Comparison of ENCODE assay signal across 8 cellular contexts in the genomic region with DNA sequence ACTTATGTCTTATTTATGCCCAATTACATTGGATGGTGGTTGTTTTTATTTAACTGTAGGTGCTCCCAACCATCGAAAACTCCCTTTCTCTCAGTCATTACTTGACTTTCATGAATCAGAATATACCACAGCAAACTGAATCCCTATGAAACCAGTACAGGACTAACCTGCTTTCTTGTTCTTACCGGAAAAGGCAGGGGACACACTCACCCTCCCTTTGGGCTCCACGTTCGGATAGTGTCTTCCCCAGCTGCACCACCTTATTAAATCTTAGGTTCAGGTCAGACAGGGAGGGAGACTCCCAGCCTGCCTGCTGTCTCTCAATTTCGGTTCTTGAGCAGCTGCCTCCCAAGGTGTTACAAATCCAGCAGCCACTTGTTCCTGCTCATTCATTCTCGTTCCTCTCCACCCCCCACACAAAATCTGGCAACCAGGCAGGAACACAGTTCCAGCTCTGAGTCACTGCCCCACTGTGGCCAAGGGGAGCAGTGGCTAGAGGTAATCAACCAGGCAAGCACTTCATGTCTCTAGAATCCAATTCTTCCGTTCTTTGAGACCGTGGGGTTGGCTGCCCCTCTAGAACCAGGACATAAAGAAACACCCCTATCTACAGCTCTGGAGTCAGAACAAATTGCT.
A peak's percentile ranks its signal among the peaks of the same experiment; 100 is the strongest.
DNase-seq lines count a peak whose midpoint lies in the region; ATAC-seq and TF ChIP-seq lines count a peak whose summit lies in the region.

No MANE protein-coding gene starts in this region.

- no peak for ATAC-seq in activated T-cell treated with anti-CD3 and anti-CD28 coated beads, Interleukin-2, amount 50 U/mL, for 4 hours

- CTCF ChIA-PET in activated CD4-positive, alpha-beta memory T cell treated with anti-CD3 and anti-CD28 coated beads for 36 hours (lab: Charles Lee): interaction anchor here (0.8 to 3.7 kb wide), 2 partner anchors 61 to 94 kb away, joined by 3 to 14 read pairs; no protein-coding TSS in a partner anchor

- H3K4me1 ChIP-seq in BE2C: no peaks in the 10 kb centered on the region

- TF ChIP-seq CTCF in GM12873 (IDR thresholded peaks at IDR 0.05; ENCODE audit: insufficient read depth, low read depth, low read length, missing control alignments) (peak; percentile 24), nephron progenitor cell (IDR thresholded peaks at IDR 0.05) (no peak), BE2C (IDR thresholded peaks at IDR 0.05; ENCODE audit: low read depth, low read length) (no peak)

- POLR2A ChIA-PET in activated CD4-positive, alpha-beta memory T cell treated with anti-CD3 and anti-CD28 coated beads for 36 hours (lab: Charles Lee): no interaction called here

- H3K4me1 Mint-ChIP-seq in nephron progenitor cell: peaks cover 21% of the 10 kb centered on the region
- H3K4me1 Mint-ChIP-seq in activated T-cell treated with anti-CD3 and anti-CD28 coated beads, Interleukin-2, amount 50 U/mL, for 4 hours (ENCODE audit: low read depth): no peaks in the 10 kb centered on the region
- H3K4me1 Mint-ChIP-seq in activated CD4-positive, alpha-beta memory T cell treated with anti-CD3 and anti-CD28 coated beads for 36 hours (ENCODE audit: low read depth): no peaks in the 10 kb centered on the region

- no peak overlapping the region for H3K4me3 ChIP-seq in MG63
- H3K4me3 ChIP-seq in BE2C (ENCODE audit: low read depth, low read length): no peak overlapping the region

- H3K4me3 Mint-ChIP-seq in nephron progenitor cell: no peak overlapping the region
- no peak overlapping the region for H3K4me3 Mint-ChIP-seq in activated T-cell treated with anti-CD3 and anti-CD28 coated beads, Interleukin-2, amount 50 U/mL, for 4 hours
- H3K4me3 Mint-ChIP-seq in activated CD4-positive, alpha-beta memory T cell treated with anti-CD3 and anti-CD28 coated beads for 36 hours: no peak overlapping the region

- no peaks in the 10 kb centered on the region for H3K36me3 Mint-ChIP-seq in nephron progenitor cell (ENCODE audit: low read depth)
- H3K36me3 Mint-ChIP-seq in activated T-cell treated with anti-CD3 and anti-CD28 coated beads, Interleukin-2, amount 50 U/mL, for 4 hours (ENCODE audit: insufficient read depth): no peaks in the 10 kb centered on the region
- H3K36me3 Mint-ChIP-seq in activated CD4-positive, alpha-beta memory T cell treated with anti-CD3 and anti-CD28 coated beads for 36 hours: no peaks in the 10 kb centered on the region

- intact Hi-C loops in activated CD4-positive, alpha-beta memory T cell treated with anti-CD3 and anti-CD28 coated beads for 36 hours (cut with micrococcal nuclease): no loop called here

- H3K9me3 ChIP-seq in MG63 (no peaks in the 10 kb centered on the region), BE2C (no peaks in the 10 kb centered on the region)

- H3K9me3 Mint-ChIP-seq in nephron progenitor cell: no peaks in the 10 kb centered on the region
- H3K9me3 Mint-ChIP-seq in activated T-cell treated with anti-CD3 and anti-CD28 coated beads, Interleukin-2, amount 50 U/mL, for 4 hours: no peaks in the 10 kb centered on the region
- no peaks in the 10 kb centered on the region for H3K9me3 Mint-ChIP-seq in activated CD4-positive, alpha-beta memory T cell treated with anti-CD3 and anti-CD28 coated beads for 36 hours

- DNase-seq in MG63 (peak; percentile 73), ecto neural progenitor cell (ENCODE audit: low spot score) (peak; percentile 61), nephron progenitor cell (peak; percentile 18), BE2C (no peak)
- DNase-seq in activated T-cell treated with anti-CD3 and anti-CD28 coated beads, Interleukin-2, amount 50 U/mL, for 4 hours: no peak
- no peak for DNase-seq in activated CD4-positive, alpha-beta memory T cell treated with anti-CD3 and anti-CD28 coated beads for 36 hours
- DNase-seq in activated CD4-positive, alpha-beta T cell treated with anti-CD3 and anti-CD28 coated beads for 1 hour: no peak

- no peaks in the 10 kb centered on the region for H3K27me3 ChIP-seq in MG63
- H3K27me3 ChIP-seq in BE2C: no peaks in the 10 kb centered on the region

- H3K27ac Mint-ChIP-seq in nephron progenitor cell: peak overlapping the region; percentile 14
- H3K27ac Mint-ChIP-seq in activated CD4-positive, alpha-beta memory T cell treated with anti-CD3 and anti-CD28 coated beads for 36 hours: no peak overlapping the region

- H3K36me3 ChIP-seq in MG63: no peaks in the 10 kb centered on the region
- H3K36me3 ChIP-seq in BE2C: no peaks in the 10 kb centered on the region

- peaks cover 11% of the 10 kb centered on the region for H3K27me3 Mint-ChIP-seq in nephron progenitor cell (ENCODE audit: low read depth, poor library complexity)
- no peaks in the 10 kb centered on the region for H3K27me3 Mint-ChIP-seq in activated T-cell treated with anti-CD3 and anti-CD28 coated beads, Interleukin-2, amount 50 U/mL, for 4 hours (ENCODE audit: low read depth)
- no peaks in the 10 kb centered on the region for H3K27me3 Mint-ChIP-seq in activated CD4-positive, alpha-beta memory T cell treated with anti-CD3 and anti-CD28 coated beads for 36 hours

Comparison
In these comparisons a context has a peak if more than half of its experiments do, and no peak if none do; other contexts are left out.
1. DNase-seq: peak in MG63 (single experiment), ecto neural progenitor cell (single experiment) and nephron progenitor cell (single experiment); none in activated T-cell treated with anti-CD3 and anti-CD28 coated beads, Interleukin-2, amount 50 U/mL, for 4 hours (single experiment), activated CD4-positive, alpha-beta memory T cell treated with anti-CD3 and anti-CD28 coated beads for 36 hours (single experiment), BE2C (single experiment) and activated CD4-positive, alpha-beta T cell treated with anti-CD3 and anti-CD28 coated beads for 1 hour (single experiment).